8 cellular contexts compared by ENCODE assay signal in genomic region chr2:73212448-73213176, GRCh38. TPM values are rescaled to one million over a fixed set of nuclear protein-coding genes. Genes with fewer than 3 reads are reported as not detected.
DNase-seq lines count a peak whose midpoint lies in the region; ATAC-seq lines count a peak whose summit lies in the region.

No MANE protein-coding gene starts in this region.

- H3K27me3 Mint-ChIP-seq in activated CD4-positive, alpha-beta memory T cell treated with anti-CD3 and anti-CD28 coated beads for 36 hours: peaks cover 5% of the 10 kb centered on the region

- intact Hi-C loops in activated CD4-positive, alpha-beta memory T cell treated with anti-CD3 and anti-CD28 coated beads for 36 hours (cut with micrococcal nuclease): loop anchor here (1.0 to 5.0 kb wide), 5 partner anchors 35 to 320 kb away; partner anchors contain the start of genes EGR4 and RAB11FIP5

- POLR2A ChIA-PET in activated CD4-positive, alpha-beta memory T cell treated with anti-CD3 and anti-CD28 coated beads for 36 hours (lab: Charles Lee): interaction anchor here (1.1 to 2.3 kb wide), 2 partner anchors 22 to 36 kb away, joined by 4 to 12 read pairs; partner anchors contain the start of genes CCT7 and PRADC1

- no peak overlapping the region for H2BK120ac ChIP-seq in mesendoderm (ENCODE audit: low read depth, low read length)

- H3K36me3 ChIP-seq in mesendoderm (ENCODE audit: control insufficient read depth, insufficient read depth, low read length): no peaks in the 10 kb centered on the region

- no peaks in the 10 kb centered on the region for H3K4me1 ChIP-seq in mesendoderm (ENCODE audit: control insufficient read depth, low read depth, low read length)

- H3K4me3 ChIP-seq in mesendoderm (ENCODE audit: low read length): no peak overlapping the region

- DNase-seq in COLO668 (lab: John Stamatoyannopoulos, UW; ENCODE audit: unreplicated experiment) (peak; percentile 68), NCI-H82 treated with DMSO at 0.1 percent for 48 hours (lab: John Stamatoyannopoulos, UW; ENCODE audit: unreplicated experiment) (peak; percentile 51), ecto neural progenitor cell (ENCODE audit: low spot score) (peak; percentile 81), mesendoderm (peak; percentile 83)
- DNase-seq in activated CD4-positive, alpha-beta memory T cell treated with anti-CD3 and anti-CD28 coated beads for 36 hours: peak; percentile 86
- peak; percentile 47 to 67 for DNase-seq in stimulated activated CD8-positive, alpha-beta memory T cell treated with anti-CD3 and anti-CD28 coated beads, Interleukin-15, amount 100 ng/mL, for 48 hours (ENCODE audit: low read depth in 2 of 2)

- H3K18ac ChIP-seq in mesendoderm (ENCODE audit: low read length): no peak overlapping the region

- peaks cover 11% of the 10 kb centered on the region for H3K79me2 ChIP-seq in mesendoderm (ENCODE audit: control insufficient read depth, insufficient read depth, low read length)

- H3K9me3 Mint-ChIP-seq in activated CD4-positive, alpha-beta memory T cell treated with anti-CD3 and anti-CD28 coated beads for 36 hours: no peaks in the 10 kb centered on the region

- no peak overlapping the region for H2AK5ac ChIP-seq in mesendoderm (ENCODE audit: low read length)

- no peaks in the 10 kb centered on the region for H3K27me3 ChIP-seq in mesendoderm (ENCODE audit: insufficient read depth, low read length, poor library complexity)

- no peak overlapping the region for H3K4me3 Mint-ChIP-seq in activated CD4-positive, alpha-beta memory T cell treated with anti-CD3 and anti-CD28 coated beads for 36 hours

- no peak overlapping the region for H3K56ac ChIP-seq in mesendoderm (ENCODE audit: low read length)

- H3K23ac ChIP-seq in mesendoderm (ENCODE audit: low read length): no peak overlapping the region

- no peak overlapping the region for H3K27ac ChIP-seq in mesendoderm (ENCODE audit: low read depth, low read length)

- peaks cover 6% of the 10 kb centered on the region for H3K79me1 ChIP-seq in mesendoderm (ENCODE audit: low read length)

- H3K36me3 Mint-ChIP-seq in activated CD4-positive, alpha-beta memory T cell treated with anti-CD3 and anti-CD28 coated beads for 36 hours: no peaks in the 10 kb centered on the region

- H4K8ac ChIP-seq in mesendoderm (ENCODE audit: low read depth, low read length): no peak overlapping the region

- no peak overlapping the region for H2BK15ac ChIP-seq in mesendoderm (replicated peaks; ENCODE audit: low read depth)

- H3K4ac ChIP-seq in mesendoderm (ENCODE audit: low read depth, low read length): no peak overlapping the region

- H3K27ac Mint-ChIP-seq in activated CD4-positive, alpha-beta memory T cell treated with anti-CD3 and anti-CD28 coated beads for 36 hours: no peak overlapping the region

- H2BK5ac ChIP-seq in mesendoderm (ENCODE audit: low read length): no peak overlapping the region

- no CpG with 5 or more reads among the region's 20 CpGs for WGBS in mesendoderm (ENCODE audit: extremely low coverage, insufficient coverage, low lambda C conversion rate)

- ATAC-seq in GM19467 (IDR thresholded peaks at IDR 0.05; ENCODE audit: unreplicated experiment): peak; percentile 73
- peak; percentile 63 for ATAC-seq in HG03565 (IDR thresholded peaks at IDR 0.05; ENCODE audit: unreplicated experiment)

- H4K5ac ChIP-seq in mesendoderm (ENCODE audit: low read length): no peak overlapping the region

- CTCF ChIA-PET in activated CD4-positive, alpha-beta memory T cell treated with anti-CD3 and anti-CD28 coated beads for 36 hours (lab: Charles Lee): interaction anchor here (0.5 to 8.7 kb wide), 44 partner anchors 9 to 1373 kb away, joined by 3 to 158 read pairs (median 4); partner anchors contain the start of genes ALMS1, CCT7, FBXO41 and NOTO

- peaks cover 39% of the 10 kb centered on the region for H3K4me1 Mint-ChIP-seq in activated CD4-positive, alpha-beta memory T cell treated with anti-CD3 and anti-CD28 coated beads for 36 hours (ENCODE audit: low read depth)

- H3K4me2 ChIP-seq in mesendoderm (ENCODE audit: low read length): no peak overlapping the region

- H3K9ac ChIP-seq in mesendoderm (ENCODE audit: low read length): no peak overlapping the region

RNA-seq across cellular contexts. Expression of gene SMYD5, which starts 1.4 kb away (rescaled TPM):
- 10 to 100 TPM; 40.0 to 42.0 TPM for total RNA-seq in activated CD4-positive, alpha-beta memory T cell treated with anti-CD3 and anti-CD28 coated beads for 36 hours
- polyA plus RNA-seq in mesendoderm (2013, experiment 1 of 2): 43.1 TPM
- 42.7 TPM for polyA plus RNA-seq in mesendoderm (2013, experiment 2 of 2)

RNA-seq across cellular contexts. Expression of gene NOTO, which starts 10.2 kb away (rescaled TPM):
- not detected for total RNA-seq in activated CD4-positive, alpha-beta memory T cell treated with anti-CD3 and anti-CD28 coated beads for 36 hours
- 0.03 TPM for polyA plus RNA-seq in mesendoderm (2013, experiment 1 of 2)
- 0.01 TPM for polyA plus RNA-seq in mesendoderm (2013, experiment 2 of 2)

RNA-seq across cellular contexts. Expression of gene PRADC1, which starts 20.4 kb away (rescaled TPM):
- 10 to 100 TPM; 12.9 to 13.6 TPM for total RNA-seq in activated CD4-positive, alpha-beta memory T cell treated with anti-CD3 and anti-CD28 coated beads for 36 hours
- 5.6 TPM for polyA plus RNA-seq in mesendoderm (2013, experiment 1 of 2)
- 5.6 TPM for polyA plus RNA-seq in mesendoderm (2013, experiment 2 of 2)

RNA-seq across cellular contexts. Expression of gene CCT7, which starts 21.5 kb away (rescaled TPM):
- 100 to 1,000 TPM; 499 to 541 TPM for total RNA-seq in activated CD4-positive, alpha-beta memory T cell treated with anti-CD3 and anti-CD28 coated beads for 36 hours
- 657 TPM for polyA plus RNA-seq in mesendoderm (2013, experiment 1 of 2)
- 670 TPM for polyA plus RNA-seq in mesendoderm (2013, experiment 2 of 2)
